In genomic region chr6:158323561-158323958, GRCh38 we compare ENCODE assay signal across 12 cellular contexts. TPM values are rescaled to one million over a fixed set of nuclear protein-coding genes. Genes with fewer than 3 reads are reported as not detected.
DNase-seq lines count a peak whose midpoint lies in the region; ATAC-seq and TF ChIP-seq lines count a peak whose summit lies in the region.
"Had no signal": no experiment of that assay in that cellular context is flagged by ENCODE, and none has a peak within 500 bp of the region (broad histone marks: within the 10 kb centered on the region; RNA-seq: fewer than 3 reads in every experiment).

No MANE protein-coding gene starts in this region.

- no peak overlapping the region for H3K4me3 ChIP-seq in GM23338
- H3K4me3 ChIP-seq in trophoblast cell (ENCODE audit: low read depth, low read length) = no peak overlapping the region
- H3K4me3 ChIP-seq in spleen = no peak overlapping the region

- no peak overlapping the region for H3K9ac ChIP-seq in trophoblast cell (ENCODE audit: low read length)

- H3K4me1 Mint-ChIP-seq in GM23338 = peaks cover 39% of the 10 kb centered on the region

- H3K79me1 ChIP-seq in trophoblast cell (ENCODE audit: low read length) = no peaks in the 10 kb centered on the region

- H3K27me3 Mint-ChIP-seq in GM23338 (ENCODE audit: insufficient read depth, low read depth, poor library complexity) = peaks cover 2% of the 10 kb centered on the region
- H3K27me3 Mint-ChIP-seq: natural killer cell treated with Interleukin-12 subunit alpha and Interleukin-12 subunit beta and Interleukin-15 and Interleukin-18, amount 100 ng/mL, for 72 hours had no signal

- no peak overlapping the region for H3K18ac ChIP-seq in trophoblast cell (ENCODE audit: low read length)

- TF ChIP-seq CTCF in GM23338 (conservative IDR thresholded peaks at IDR 0.05; ENCODE audit: low read depth in 2 of 2) = no peak
- no peak for TF ChIP-seq CTCF in spleen (IDR thresholded peaks at IDR 0.05 in 8 of 11, conservative IDR thresholded peaks at IDR 0.05 in 3 of 11)

- H3K23ac ChIP-seq in trophoblast cell (ENCODE audit: low read length) = peak overlapping the region; percentile 38

- no peak overlapping the region for H3K27ac Mint-ChIP-seq in GM23338
- H3K27ac Mint-ChIP-seq: natural killer cell treated with Interleukin-12 subunit alpha and Interleukin-12 subunit beta and Interleukin-15 and Interleukin-18, amount 100 ng/mL, for 72 hours had no signal

- ATAC-seq in activated CD4-positive, CD25-positive, alpha-beta regulatory T cell treated with anti-CD3 and anti-CD28 coated beads, Interleukin-2, amount 50 U/mL, for 24 hours = peak; percentile 45 to 59
- ATAC-seq in GM23338 (no peak), HG03558 (IDR thresholded peaks at IDR 0.05; ENCODE audit: extremely low read depth, unreplicated experiment) (peak; percentile 1)

- H4K8ac ChIP-seq in trophoblast cell (ENCODE audit: low read depth, low read length) = no peak overlapping the region

- H3K79me2 ChIP-seq in GM23338 (replicated peaks; ENCODE audit: insufficient read depth) = peaks cover 70% of the 10 kb centered on the region
- H3K79me2 ChIP-seq in trophoblast cell (ENCODE audit: control insufficient read depth, insufficient read depth, low read length, poor library complexity) = peaks cover 2% of the 10 kb centered on the region

- WGBS in trophoblast cell (ENCODE audit: extremely low coverage, insufficient coverage, insufficient read length) = no CpG with 5 or more reads among the region's 2 CpGs
- WGBS in spleen, 5 donors = 79 to 87% (median 80%) methylated on average over 2 of the region's 2 CpGs

- no peak overlapping the region for H2BK5ac ChIP-seq in trophoblast cell (ENCODE audit: low read depth, low read length, poor library complexity)

- no peaks in the 10 kb centered on the region for H3K9me3 ChIP-seq in trophoblast cell (ENCODE audit: insufficient read depth, low read depth, low read length)
- H3K9me3 ChIP-seq in spleen = no peaks in the 10 kb centered on the region

- H3K4me1 ChIP-seq in GM23338 (ENCODE audit: insufficient read depth) = peaks cover 17% of the 10 kb centered on the region
- peaks cover 0 to 2% of the 10 kb centered on the region in 2 experiments for H3K4me1 ChIP-seq in trophoblast cell (ENCODE audit: control insufficient read depth in 1 of 2, insufficient read depth in 2 of 2, low read length in 2 of 2)
- H3K4me1 ChIP-seq in spleen = peaks cover 10 to 72% (median 48%) of the 10 kb centered on the region in 6 donors

- no peak overlapping the region for H4K12ac ChIP-seq in trophoblast cell (ENCODE audit: low read depth, low read length)

- H3K27ac ChIP-seq in GM23338 (ENCODE audit: low read depth) (no peak overlapping the region), trophoblast cell (ENCODE audit: low read depth, low read length) (no peak overlapping the region), spleen (no peak overlapping the region)

- no peaks in the 10 kb centered on the region for H3K36me3 ChIP-seq in GM23338 (ENCODE audit: insufficient read depth)
- no peaks in the 10 kb centered on the region for H3K36me3 ChIP-seq in trophoblast cell (ENCODE audit: control insufficient read depth in 1 of 2, insufficient read depth in 2 of 2, low read length in 2 of 2)
- no peaks in the 10 kb centered on the region for H3K36me3 ChIP-seq in spleen

- no peak overlapping the region for H4K91ac ChIP-seq in trophoblast cell (ENCODE audit: low read depth, low read length)

- no peak overlapping the region for H3K14ac ChIP-seq in trophoblast cell (ENCODE audit: low read length)

- no peaks in the 10 kb centered on the region for H3K9me2 ChIP-seq in GM23338 (ENCODE audit: insufficient read depth)

- DNase-seq in activated CD4-positive, CD25-positive, alpha-beta regulatory T cell treated with anti-CD3 and anti-CD28 coated beads, Interleukin-2, amount 50 U/mL, for 72 hours = no peak
- no peak for DNase-seq in GM23338 (ENCODE audit: low spot score)
- DNase-seq in trophoblast cell = no peak
- no peak for DNase-seq in HT-29 (ENCODE audit: low spot score)
- no peak for DNase-seq in spleen
- DNase-seq in NCI-H446 (lab: John Stamatoyannopoulos, UW) = no peak
- DNase-seq: activated CD8-positive, alpha-beta memory T cell treated with anti-CD3 and anti-CD28 coated beads for 24 hours; central memory CD4-positive, alpha-beta T cell; glutamatergic neuron had no signal

- no peak for TF ChIP-seq POLR2A in spleen (IDR thresholded peaks at IDR 0.05)

- intact Hi-C loops in spleen (cut with DNase I; ENCODE audit: low total_unique reads) = no loop called here

- H2BK12ac ChIP-seq in trophoblast cell (ENCODE audit: low read length) = no peak overlapping the region

- 0 out of 2 replicates have a peak overlapping the region, but pooled peaks have one; percentile 58 for H3K4me2 ChIP-seq in GM23338
- no peak overlapping the region for H3K4me2 ChIP-seq in trophoblast cell (ENCODE audit: low read length)

- H3K27me3 ChIP-seq in GM23338 (ENCODE audit: insufficient read depth) = no peaks in the 10 kb centered on the region
- H3K27me3 ChIP-seq in trophoblast cell (ENCODE audit: insufficient read depth, low read length) = no peaks in the 10 kb centered on the region
- H3K27me3 ChIP-seq in spleen (replicated peaks in 1 of 7) = no peaks in the 10 kb centered on the region

- no peak overlapping the region for H3K4ac ChIP-seq in trophoblast cell (ENCODE audit: low read depth, low read length)

- no peak overlapping the region for H2AK5ac ChIP-seq in trophoblast cell (ENCODE audit: low read length)

- H2BK120ac ChIP-seq in trophoblast cell (ENCODE audit: insufficient read depth, low read length, poor library complexity) = no peak overlapping the region

- peaks cover 7% of the 10 kb centered on the region for H4K20me1 ChIP-seq in GM23338 (replicated peaks; ENCODE audit: insufficient read depth)

- no peaks in the 10 kb centered on the region for H3K9me3 Mint-ChIP-seq in GM23338
- H3K9me3 Mint-ChIP-seq: natural killer cell treated with Interleukin-12 subunit alpha and Interleukin-12 subunit beta and Interleukin-15 and Interleukin-18, amount 100 ng/mL, for 72 hours had no signal

- H2AFZ ChIP-seq in GM23338 = no peak overlapping the region
- no peak overlapping the region for H2AFZ ChIP-seq in trophoblast cell (ENCODE audit: insufficient read depth, low read length, poor library complexity)

- H3K36me3 Mint-ChIP-seq in GM23338 (ENCODE audit: low read depth) = peaks cover 4% of the 10 kb centered on the region; the same call in 1 of the 3 replicates

- no peak overlapping the region for H3K4me3 Mint-ChIP-seq in GM23338
- H3K4me3 Mint-ChIP-seq: natural killer cell treated with Interleukin-12 subunit alpha and Interleukin-12 subunit beta and Interleukin-15 and Interleukin-18, amount 100 ng/mL, for 72 hours had no signal

- no peaks in the 10 kb centered on the region for H3F3A ChIP-seq in GM23338 (replicated peaks; ENCODE audit: low read depth)

TF ChIP-seq in GM23338, 12 proteins besides CTCF, POLR2A, EP300 and RAD21 (continues in another document):
- no peak for TF ChIP-seq POLR2AphosphoS5 (IDR thresholded peaks at IDR 0.05; ENCODE audit: low read depth)
- no peak for TF ChIP-seq ETS1 (IDR thresholded peaks at IDR 0.05)
- no peak for TF ChIP-seq CREB1 (CRISPR knock-in tag; IDR thresholded peaks at IDR 0.05; ENCODE audit: low read depth)
- TF ChIP-seq ZNF114 (CRISPR knock-in tag; IDR thresholded peaks at IDR 0.05) = no peak
- TF ChIP-seq JUNB (IDR thresholded peaks at IDR 0.05; ENCODE audit: unreplicated experiment) = no peak
- no peak for TF ChIP-seq REST (IDR thresholded peaks at IDR 0.05; ENCODE audit: unreplicated experiment)
- TF ChIP-seq EZH2phosphoT487 (IDR thresholded peaks at IDR 0.05; ENCODE audit: unreplicated experiment) = no peak
- no peak for TF ChIP-seq STAT1 (IDR thresholded peaks at IDR 0.05; ENCODE audit: unreplicated experiment)

RNA-seq across cellular contexts. Expression of gene TULP4, which starts 11.3 kb away (rescaled TPM):
- 46.6 and 50.2 TPM in 2 replicates for total RNA-seq in GM23338 (2014; rRNA removed; shearing (Covaris generic))
- polyA plus RNA-seq in GM23338 (2016; fragmentation: Nextera tagmentation; extraction: Ambion mirVana) = 29.6 and 31.2 TPM in 2 replicates
- polyA plus RNA-seq in trophoblast cell (2013) = 28.1 and 29.5 TPM in 2 replicates
- 31.1 and 39.5 TPM in 2 replicates for total RNA-seq in HT-29 (2014; rRNA removed; shearing (Covaris generic))
- 100 to 1,000 TPM in 2 of 7 donors, 10 to 100 TPM in 5; 72.0 to 143 (median 79.0) TPM for total RNA-seq in spleen
- polyA plus RNA-seq in spleen = 1 to 10 TPM; 1.8 to 6.9 (median 2.1) TPM
